8 cellular contexts compared by ENCODE assay signal in the genomic region with DNA sequence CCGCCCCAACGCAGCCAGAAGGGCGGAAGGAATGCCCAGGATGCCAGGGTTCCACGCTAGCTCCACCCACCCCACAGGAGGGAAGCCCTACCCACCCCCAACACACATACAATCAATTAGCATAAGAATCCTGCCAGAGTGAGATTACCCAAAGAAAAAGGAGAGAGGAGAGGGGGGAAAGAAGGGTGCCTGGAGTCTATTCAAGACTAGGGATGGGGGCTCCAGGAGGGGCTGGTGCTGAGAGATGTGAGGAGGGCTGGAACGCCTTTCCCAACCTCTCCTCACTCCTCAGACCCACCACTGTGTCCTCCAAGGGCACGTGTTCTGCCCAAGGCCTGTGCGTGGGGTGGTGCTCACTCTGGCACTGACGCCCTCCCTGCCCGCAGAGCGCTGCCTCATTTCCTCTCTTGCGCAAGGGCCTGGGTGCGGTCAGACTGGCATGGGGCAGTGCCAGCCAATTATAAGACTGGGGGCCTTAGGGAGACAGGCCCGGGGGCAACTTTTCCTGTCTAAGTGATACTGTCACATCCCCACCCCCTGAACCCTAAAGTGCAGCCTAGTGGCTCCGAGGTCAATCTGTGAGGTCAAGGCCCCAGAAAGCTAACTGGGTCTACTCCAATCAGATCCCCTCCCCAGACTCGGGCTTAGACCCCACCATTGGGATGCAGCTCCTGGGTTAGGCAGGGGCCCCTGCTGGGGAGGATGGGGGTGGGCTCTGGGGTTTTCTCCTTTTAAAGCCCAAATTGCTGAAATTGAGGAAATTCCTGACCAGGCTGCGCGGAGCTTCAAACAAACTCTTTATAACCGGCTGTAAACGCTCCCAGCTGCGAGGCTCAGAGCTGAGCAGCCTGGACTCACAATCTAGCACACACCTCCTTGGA. TPM values are rescaled to one million over a fixed set of nuclear protein-coding genes. Genes with fewer than 3 reads are reported as not detected.
DNase-seq lines count a peak whose midpoint lies in the region; ATAC-seq, FAIRE-seq and TF ChIP-seq lines count a peak whose summit lies in the region.

No MANE protein-coding gene starts in this region.

- H3K4me3 ChIP-seq in MG63, result no peak overlapping the region
- peak overlapping the region; percentile 74 for H3K4me3 ChIP-seq in astrocyte of the cerebellum (ENCODE audit: low read depth, low read length)
- no peak overlapping the region for H3K4me3 ChIP-seq in right lobe of liver
- no peak overlapping the region for H3K4me3 ChIP-seq in urinary bladder (ENCODE audit: low read depth, low read length)

- intact Hi-C loops in right lobe of liver (cut with DNase I), result no loop called here

- H3K27ac ChIP-seq in right lobe of liver (peak overlapping the region in 1 of 3 donors; percentile 38), urinary bladder (ENCODE audit: low read depth) (peak overlapping the region; percentile 76)

- DNase-seq in A172 (ENCODE audit: low spot score), result peak; percentile 23
- peak; percentile 78 for DNase-seq in MG63
- DNase-seq in astrocyte of the cerebellum (ENCODE audit: low read depth), result no peak
- peak in 2 of 3 donors; percentile 53 to 67 for DNase-seq in right lobe of liver
- no peak for DNase-seq in NCI-H187 (lab: John Stamatoyannopoulos, UW)
- DNase-seq in D721Med (ENCODE audit: insufficient read length, low spot score), result no peak

- 59% methylated on average over 9 of the region's 20 CpGs for WGBS in right lobe of liver (ENCODE audit: insufficient coverage, low coverage, low lambda C conversion rate, missing lambda C conversion rate)
- 52% methylated on average over 20 of the region's 20 CpGs for WGBS in urinary bladder

- no peak for FAIRE-seq in D721Med (lab: Jason Lieb, UNC)

- TF ChIP-seq CTCF in astrocyte of the cerebellum (IDR thresholded peaks at IDR 0.05; ENCODE audit: low read depth, low read length, missing control alignments) (no peak), right lobe of liver (IDR thresholded peaks at IDR 0.05) (no peak), D721Med (IDR thresholded peaks at IDR 0.05; ENCODE audit: insufficient read depth, missing control alignments) (no peak)

- H3K36me3 ChIP-seq in MG63, result peaks cover 21% of the 10 kb centered on the region
- H3K36me3 ChIP-seq in right lobe of liver, result no peaks in the 10 kb centered on the region
- H3K36me3 ChIP-seq in urinary bladder (ENCODE audit: insufficient read depth), result peaks cover 4% of the 10 kb centered on the region

- H3K27me3 ChIP-seq in MG63 (no peaks in the 10 kb centered on the region), right lobe of liver (no peaks in the 10 kb centered on the region)

- TF ChIP-seq POLR2A in right lobe of liver (IDR thresholded peaks at IDR 0.05), result no peak

- no peaks in the 10 kb centered on the region for H3K9me3 ChIP-seq in MG63
- no peaks in the 10 kb centered on the region for H3K9me3 ChIP-seq in right lobe of liver

- in situ Hi-C loops in astrocyte of the cerebellum (cut with HindIII; ENCODE audit: low sequenced_read_pairs), result no loop called here

- ATAC-seq in right lobe of liver (no peak), HG02610 (IDR thresholded peaks at IDR 0.05; ENCODE audit: unreplicated experiment) (no peak)

- H3K4me1 ChIP-seq in right lobe of liver, result peaks cover 0 to 11% (median under 1%) of the 10 kb centered on the region in 4 donors
- no peaks in the 10 kb centered on the region for H3K4me1 ChIP-seq in urinary bladder (ENCODE audit: insufficient read depth)

RNA-seq across cellular contexts. Expression of a gene that starts 10.2 kb away (rescaled TPM):
- total RNA-seq in A172 (2014; rRNA removed; shearing (Covaris generic)), result 0.09 and 2.1 TPM in 2 replicates
- total RNA-seq in MG63 (2014; rRNA removed; shearing (Covaris generic); ENCODE audit: low replicate concordance), result 1.6 TPM in 1 of 2 replicates, not detected in the other
- total RNA-seq in right lobe of liver, result 1 to 10 TPM; 2.9 to 8.0 (median 3.9) TPM
- total RNA-seq in urinary bladder, result 1.6 TPM
- 1.7 TPM for polyA plus RNA-seq in urinary bladder

RNA-seq across cellular contexts. Expression of a gene that starts 14.7 kb away (rescaled TPM):
- total RNA-seq in A172 (2014; rRNA removed; shearing (Covaris generic)), result 19.2 and 25.0 TPM in 2 replicates
- total RNA-seq in MG63 (2014; rRNA removed; shearing (Covaris generic); ENCODE audit: low replicate concordance), result 30.8 and 40.7 TPM in 2 replicates
- total RNA-seq in right lobe of liver, result 1 to 10 TPM; 1.9 to 2.4 (median 2.1) TPM
- total RNA-seq in urinary bladder, result 37.8 TPM
- 30.5 TPM for polyA plus RNA-seq in urinary bladder

RNA-seq across cellular contexts. Expression of a gene that starts 36.6 kb away (rescaled TPM):
- 2.6 and 9.2 TPM in 2 replicates for total RNA-seq in A172 (2014; rRNA removed; shearing (Covaris generic))
- total RNA-seq in MG63 (2014; rRNA removed; shearing (Covaris generic); ENCODE audit: low replicate concordance), result 1.2 and 7.1 TPM in 2 replicates
- total RNA-seq in right lobe of liver (10 to 100 TPM; 20.6 to 54.2 (median 37.1) TPM), urinary bladder (36.9 TPM)
- polyA plus RNA-seq in urinary bladder, result 19.1 TPM

RNA-seq across cellular contexts. Expression of a gene that starts 36.8 kb away (rescaled TPM):
- 3.0 and 15.2 TPM in 2 replicates for total RNA-seq in A172 (2014; rRNA removed; shearing (Covaris generic))
- total RNA-seq in MG63 (2014; rRNA removed; shearing (Covaris generic); ENCODE audit: low replicate concordance), result 14.7 and 22.2 TPM in 2 replicates
- total RNA-seq in right lobe of liver, result 10 to 100 TPM in 5 of 6 experiments, 1 to 10 TPM in 1; 5.5 to 24.4 (median 19.2) TPM
- 22.9 TPM for total RNA-seq in urinary bladder
- 13.5 TPM for polyA plus RNA-seq in urinary bladder

RNA-seq across cellular contexts. Expression of a gene that starts 50.8 kb away (rescaled TPM):
- total RNA-seq in A172 (2014; rRNA removed; shearing (Covaris generic)), result 19.1 and 29.4 TPM in 2 replicates
- 22.1 and 23.9 TPM in 2 replicates for total RNA-seq in MG63 (2014; rRNA removed; shearing (Covaris generic); ENCODE audit: low replicate concordance)
- total RNA-seq in right lobe of liver (10 to 100 TPM in 2 of 6 experiments, 1 to 10 TPM in 3, under 1 TPM in 1; 0.04 to 15.0 (median 4.5) TPM), urinary bladder (4.5 TPM)
- polyA plus RNA-seq in urinary bladder, result 0.33 TPM

Comparison
In these comparisons a context has a peak if more than half of its experiments do, and no peak if none do; other contexts are left out.
1. DNase-seq: peak in A172 (single experiment), MG63 (single experiment) and right lobe of liver (2 of 3); none in astrocyte of the cerebellum (single experiment), NCI-H187 (0 of 2) and D721Med (single experiment).